ENCODE assay signal across 25 cellular contexts in genomic region chr4:3481783-3482397, GRCh38. TPM values are rescaled to one million over a fixed set of nuclear protein-coding genes. Genes with fewer than 3 reads are reported as not detected.
DNase-seq lines count a peak whose midpoint lies in the region; ATAC-seq and TF ChIP-seq lines count a peak whose summit lies in the region.
"Had no signal": no experiment of that assay in that cellular context is flagged by ENCODE, and none has a peak within 500 bp of the region (broad histone marks: within the 10 kb centered on the region; RNA-seq: fewer than 3 reads in every experiment).

No MANE protein-coding gene starts in this region.

- CTCF ChIA-PET in HEK293T (lab: Yijun Ruan, JAX), result interaction anchor here (0.9 to 2.6 kb wide), 6 partner anchors 12 to 301 kb away, joined by 3 to 17 read pairs (median 5); partner anchors contain the start of gene HGFAC

- POLR2A ChIA-PET in HEK293T (lab: Yijun Ruan, JAX), result no interaction called here

- H3K27me3 Mint-ChIP-seq in activated T-cell treated with anti-CD3 and anti-CD28 coated beads, Interleukin-2, amount 50 U/mL, for 4 hours (ENCODE audit: low read depth), result peaks cover 32% of the 10 kb centered on the region
- H3K27me3 Mint-ChIP-seq: activated B cell treated with CpG ODN at 0.5 μM for 24 hours had no signal

- H3K4me1 Mint-ChIP-seq in activated T-cell treated with anti-CD3 and anti-CD28 coated beads, Interleukin-2, amount 50 U/mL, for 4 hours (ENCODE audit: low read depth), result peaks cover 2% of the 10 kb centered on the region

- peak overlapping the region in 2 of 3 donors; percentile 63 to 81 for H3K9ac ChIP-seq in skeletal muscle tissue (ENCODE audit: low read depth in 1 of 3, low read length in 3 of 3)

- intact Hi-C loops in left colon (cut with DNase I, micrococcal nuclease), result no loop called here

- ATAC-seq in left colon (peak; percentile 55), GM18873 (IDR thresholded peaks at IDR 0.05; ENCODE audit: low FRiP score, unreplicated experiment) (no peak)
- ATAC-seq in activated T-cell treated with anti-CD3 and anti-CD28 coated beads, Interleukin-2, amount 50 U/mL, for 4 hours, result no peak
- ATAC-seq: stimulated activated naive B cell treated with anti-CD40 and anti-IgM and Interleukin-4, amounts not matched to agents 10 μg/mL and 1 μg/mL and 100 μg/mL, for 72 hours had no signal

- H3K9me3 Mint-ChIP-seq in activated T-cell treated with anti-CD3 and anti-CD28 coated beads, Interleukin-2, amount 50 U/mL, for 4 hours, result no peaks in the 10 kb centered on the region
- H3K9me3 Mint-ChIP-seq: activated B cell treated with CpG ODN at 0.5 μM for 24 hours; nephron; stimulated activated naive B cell treated with anti-CD40 and anti-IgM and Interleukin-4, amounts not matched to agents 10 μg/mL and 1 μg/mL and 100 μg/mL, for 72 hours had no signal

- H3K27me3 ChIP-seq in skeletal muscle tissue (ENCODE audit: control insufficient read depth in 3 of 3, insufficient read depth in 3 of 3, low read length in 3 of 3), result peaks cover 0 to 7% (median 0%) of the 10 kb centered on the region in 3 donors
- H3K27me3 ChIP-seq: testis had no signal

- no peak overlapping the region for H3K4me3 Mint-ChIP-seq in activated T-cell treated with anti-CD3 and anti-CD28 coated beads, Interleukin-2, amount 50 U/mL, for 4 hours
- H3K4me3 Mint-ChIP-seq: activated B cell treated with CpG ODN at 0.5 μM for 24 hours; nephron; stimulated activated naive B cell treated with anti-CD40 and anti-IgM and Interleukin-4, amounts not matched to agents 10 μg/mL and 1 μg/mL and 100 μg/mL, for 72 hours had no signal

- H3K4me1 ChIP-seq in skeletal muscle tissue (ENCODE audit: control insufficient read depth in 3 of 3, insufficient read depth in 3 of 3, low read length in 3 of 3), result peaks cover 39 to 84% (median 74%) of the 10 kb centered on the region in 3 donors

- H3K4me3 ChIP-seq in skeletal muscle tissue (ENCODE audit: low read length in 3 of 3), result no peak overlapping the region
- H3K4me3 ChIP-seq: esophagus muscularis mucosa, smooth muscle cell, testis had no signal

- no peaks in the 10 kb centered on the region for H3K36me3 Mint-ChIP-seq in activated T-cell treated with anti-CD3 and anti-CD28 coated beads, Interleukin-2, amount 50 U/mL, for 4 hours (ENCODE audit: insufficient read depth)
- H3K36me3 Mint-ChIP-seq: stimulated activated naive B cell treated with anti-CD40 and anti-IgM and Interleukin-4, amounts not matched to agents 10 μg/mL and 1 μg/mL and 100 μg/mL, for 72 hours had no signal

- no peaks in the 10 kb centered on the region for H3K9me3 ChIP-seq in skeletal muscle tissue (ENCODE audit: control insufficient read depth in 3 of 3, low read length in 3 of 3)
- H3K9me3 ChIP-seq: Caco-2, esophagus muscularis mucosa, testis had no signal

- peak overlapping the region; percentile 100 for H3K27ac ChIP-seq in skeletal muscle tissue (ENCODE audit: low read depth, low read length)
- H3K27ac ChIP-seq: brain microvascular endothelial cell, esophagus muscularis mucosa, testis had no signal

- peaks cover under 1 to 18% (median 6%) of the 10 kb centered on the region in 3 donors for H3K36me3 ChIP-seq in skeletal muscle tissue (ENCODE audit: control insufficient read depth in 3 of 3, insufficient read depth in 3 of 3, low read length in 3 of 3)
- H3K36me3 ChIP-seq: brain microvascular endothelial cell had no signal

- DNase-seq in NCI-H2107 treated with DMSO at 0.1 percent for 48 hours (lab: John Stamatoyannopoulos, UW; ENCODE audit: unreplicated experiment), result peak; percentile 3
- DNase-seq in NCI-H2107 (lab: John Stamatoyannopoulos, UW), result no peak
- DNase-seq in DMS53 treated with DMSO at 0.1 percent for 48 hours (lab: John Stamatoyannopoulos, UW; ENCODE audit: unreplicated experiment), result peak; percentile 34
- DNase-seq in left colon, result peak in 1 of 2 donors; percentile 60
- DNase-seq in HEK293T (ENCODE audit: extremely low spot score), result no peak
- no peak for DNase-seq in activated T-cell treated with anti-CD3 and anti-CD28 coated beads, Interleukin-2, amount 50 U/mL, for 4 hours
- DNase-seq: activated B cell treated with CpG ODN at 0.5 μM for 24 hours; activated CD4-positive, alpha-beta T cell treated with anti-CD3 and anti-CD28 coated beads, Interleukin-2, amount 50 U/mL, for 48 hours; activated gamma-delta T cell treated with Interleukin-2 at 50 U/mL for 16 hours; brain microvascular endothelial cell; Caco-2; Kasumi-1; kidney; NCI-H1048; NCI-H2171; NCI-H526 treated with DMSO at 0.1 percent for 48 hours; stimulated activated naive B cell treated with anti-CD40 and anti-IgM and Interleukin-4, amounts not matched to agents 10 μg/mL and 1 μg/mL and 100 μg/mL, for 72 hours; T1000; testis had no signal

TF ChIP-seq in HEK293T, 16 proteins besides CTCF, POLR2A, EP300 and RAD21:
- TF ChIP-seq SUZ12 (IDR thresholded peaks at IDR 0.05), result no peak
- no peak for TF ChIP-seq BHLHE40 (IDR thresholded peaks at IDR 0.05; ENCODE audit: borderline replicate concordance)
- no peak for TF ChIP-seq FOXK2 (IDR thresholded peaks at IDR 0.05)
- no peak for TF ChIP-seq FOXM1 (IDR thresholded peaks at IDR 0.05; ENCODE audit: borderline replicate concordance)

RNA-seq across cellular contexts. Expression of gene DOK7, which starts 18.8 kb away (rescaled TPM):
- total RNA-seq in left colon, result under 1 TPM; 0.24 to 0.70 TPM
- 9.9 TPM for total RNA-seq in skeletal muscle tissue
- total RNA-seq in activated T-cell treated with anti-CD3 and anti-CD28 coated beads, Interleukin-2, amount 50 U/mL, for 4 hours, result not detected
- total RNA-seq: smooth muscle cell had no signal

RNA-seq across cellular contexts. Expression of gene HGFAC, which starts 40.1 kb away (rescaled TPM):
- total RNA-seq in left colon (not detected), skeletal muscle tissue (0.52 TPM)
- total RNA-seq in activated T-cell treated with anti-CD3 and anti-CD28 coated beads, Interleukin-2, amount 50 U/mL, for 4 hours, result under 1 TPM in 1 of 3 donors, not detected in 2; 0.11 TPM
- total RNA-seq: activated B cell treated with CpG ODN at 0.5 μM for 24 hours, OCI-LY7 had no signal

RNA-seq across cellular contexts. Expression of gene LRPAP1, which starts 50.3 kb away (rescaled TPM):
- total RNA-seq in left colon, result 100 to 1,000 TPM; 146 to 155 TPM
- 15.7 TPM for total RNA-seq in skeletal muscle tissue
- 100 to 1,000 TPM; 111 to 145 (median 118) TPM for total RNA-seq in activated T-cell treated with anti-CD3 and anti-CD28 coated beads, Interleukin-2, amount 50 U/mL, for 4 hours

Comparison
In these comparisons a context has a peak if more than half of its experiments do, and no peak if none do; other contexts are left out.
1. DNase-seq: peak in NCI-H2107 treated with DMSO at 0.1 percent for 48 hours (single experiment) and DMS53 treated with DMSO at 0.1 percent for 48 hours (single experiment); none in NCI-H2107 (single experiment), HEK293T (single experiment) and activated T-cell treated with anti-CD3 and anti-CD28 coated beads, Interleukin-2, amount 50 U/mL, for 4 hours (single experiment).